Comparison of ENCODE assay signal across 20 cellular contexts in genomic region chr10:46311501-46311951, GRCh38. TPM values are rescaled to one million over a fixed set of nuclear protein-coding genes. Genes with fewer than 3 reads are reported as not detected.
A peak's percentile ranks its signal among the peaks of the same experiment; 100 is the strongest.
DNase-seq lines count a peak whose midpoint lies in the region; ATAC-seq and TF ChIP-seq lines count a peak whose summit lies in the region.
"Had no signal": no experiment of that assay in that cellular context is flagged by ENCODE, and none has a peak within 500 bp of the region (broad histone marks: within the 10 kb centered on the region; RNA-seq: fewer than 3 reads in every experiment).

No MANE protein-coding gene starts in this region.

- BruUV-seq in Panc1 (replicated peaks; lab: Mats Ljungman, UMichigan) = no TSS peak

- H3K36me3 Mint-ChIP-seq in osteocyte (ENCODE audit: unreplicated experiment) = no peaks in the 10 kb centered on the region
- H3K36me3 Mint-ChIP-seq: CD8-positive, alpha-beta memory T cell had no signal

- no peaks in the 10 kb centered on the region for H3K36me3 ChIP-seq in Panc1 (ENCODE audit: control insufficient read depth, insufficient read depth, low read length)
- H3K36me3 ChIP-seq in transverse colon = no peaks in the 10 kb centered on the region
- no peaks in the 10 kb centered on the region for H3K36me3 ChIP-seq in tibial nerve

- POLR2A ChIA-PET in Panc1 (lab: Charles Lee) = no interaction called here

- no peaks in the 10 kb centered on the region for H3K27me3 Mint-ChIP-seq in osteocyte (ENCODE audit: unreplicated experiment)

- ATAC-seq in Panc1 (0 out of 2 replicates have a peak, but pooled peaks have one; percentile 31), HG03521 (IDR thresholded peaks at IDR 0.05; ENCODE audit: unreplicated experiment) (no peak)
- ATAC-seq: HepG2 had no signal

- intact Hi-C loops in Panc1 (cut with micrococcal nuclease; ENCODE audit: unreplicated experiment) = no loop called here
- intact Hi-C loops in transverse colon (cut with DNase I; ENCODE audit: low total_unique reads) = no loop called here

- CTCF ChIA-PET in Panc1 (lab: Charles Lee) = no interaction called here

- H3K4me3 ChIP-seq in Panc1 (ENCODE audit: low read depth in 2 of 2, low read length in 2 of 2) (no peak overlapping the region), coronary artery (no peak overlapping the region), transverse colon (no peak overlapping the region), tibial nerve (no peak overlapping the region)
- H3K4me3 ChIP-seq: SK-N-MC had no signal

- TF ChIP-seq EP300 in transverse colon (IDR thresholded peaks at IDR 0.05; ENCODE audit: low read depth) (no peak), tibial nerve (IDR thresholded peaks at IDR 0.05) (no peak)

- H3K27me3 ChIP-seq in Panc1 (ENCODE audit: control insufficient read depth, insufficient read depth, low read length) (no peaks in the 10 kb centered on the region), transverse colon (no peaks in the 10 kb centered on the region), tibial nerve (no peaks in the 10 kb centered on the region)

- in situ Hi-C loops in Panc1 (cut with HindIII; ENCODE audit: low pct_unique_long_range_greater_than_20kb, low sequenced_read_pairs) (no loop called here), transverse colon (cut with MboI; ENCODE audit: low pct_ligation_motif_present in 1 of 4, low pct_unique_long_range_greater_than_20kb in 1 of 4, low sequenced_read_pairs in 3 of 4) (no loop called here)

- WGBS in transverse colon (ENCODE audit: low coverage in 1 of 2), 2 donors = 72% methylated on average over 7 of the region's 7 CpGs; no CpG with 5 or more reads in 1 of the 2 donors
- 90 to 93% methylated on average over 7 of the region's 7 CpGs for WGBS in tibial nerve, 2 donors

- no peak overlapping the region for H3K4me3 Mint-ChIP-seq in osteocyte (ENCODE audit: unreplicated experiment)
- H3K4me3 Mint-ChIP-seq: CD8-positive, alpha-beta memory T cell had no signal

- H3K27ac Mint-ChIP-seq in osteocyte (ENCODE audit: unreplicated experiment) = no peak overlapping the region
- H3K27ac Mint-ChIP-seq: CD8-positive, alpha-beta memory T cell had no signal

- TF ChIP-seq CTCF in Panc1 (IDR thresholded peaks at IDR 0.05) (no peak), coronary artery (IDR thresholded peaks at IDR 0.05) (no peak), osteocyte (IDR thresholded peaks at IDR 0.05) (no peak), transverse colon (IDR thresholded peaks at IDR 0.05) (no peak), tibial nerve (IDR thresholded peaks at IDR 0.05) (no peak)

- H3K27ac ChIP-seq in Panc1 (ENCODE audit: low read length) = no peak overlapping the region
- H3K27ac ChIP-seq in coronary artery = no peak overlapping the region
- no peak overlapping the region for H3K27ac ChIP-seq in transverse colon
- no peak overlapping the region for H3K27ac ChIP-seq in tibial nerve
- H3K27ac ChIP-seq: KMS-11, SK-N-MC had no signal

- H3K4me1 Mint-ChIP-seq in osteocyte (ENCODE audit: unreplicated experiment) = no peaks in the 10 kb centered on the region
- H3K4me1 Mint-ChIP-seq: CD8-positive, alpha-beta memory T cell had no signal

- H3K9me3 ChIP-seq in Panc1 (ENCODE audit: control insufficient read depth, insufficient read depth, low read depth, low read length) (no peaks in the 10 kb centered on the region), transverse colon (no peaks in the 10 kb centered on the region), tibial nerve (no peaks in the 10 kb centered on the region)

- DNase-seq in Panc1 (ENCODE audit: low read depth, low spot score) = no peak
- peak; percentile 49 for DNase-seq in coronary artery (ENCODE audit: low spot score)
- peak; percentile 80 for DNase-seq in osteocyte (ENCODE audit: extremely low spot score, unreplicated experiment)
- peak; percentile 6 for DNase-seq in transverse colon
- no peak for DNase-seq in COLO829 (ENCODE audit: low spot score)
- no peak for DNase-seq in tibial nerve (ENCODE audit: low spot score in 2 of 2)
- DNase-seq: ACHN; C1 segment of cervical spinal cord; CD8-positive, alpha-beta memory T cell; DMS79; NCI-H1417 treated with DMSO at 0.1 percent for 48 hours; NCI-H1930; NCI-H446 treated with DMSO at 0.1 percent for 48 hours; NCI-H69; SHP77 had no signal

- TF ChIP-seq POLR2A in transverse colon (IDR thresholded peaks at IDR 0.05) (no peak), tibial nerve (IDR thresholded peaks at IDR 0.05) (no peak)

- H3K4me1 ChIP-seq in Panc1 (ENCODE audit: control insufficient read depth, insufficient read depth, low read length) (0 out of 2 replicates have a peak, but pooled peaks cover 2% of the 10 kb centered on the region), transverse colon (no peaks in the 10 kb centered on the region), tibial nerve (no peaks in the 10 kb centered on the region)

- H3K9me3 Mint-ChIP-seq in osteocyte (ENCODE audit: unreplicated experiment) = no peaks in the 10 kb centered on the region
- H3K9me3 Mint-ChIP-seq: CD8-positive, alpha-beta memory T cell had no signal

RNA-seq across cellular contexts. Expression of gene ANTXRL, which starts 24.7 kb away (rescaled TPM):
- not detected for total RNA-seq in Panc1 (2021; ENCODE audit: unreplicated experiment)
- polyA plus RNA-seq in Panc1 (2012; ENCODE audit: insufficient read length) = not detected
- not detected in 2 replicates for total RNA-seq in osteocyte
- total RNA-seq in transverse colon = not detected
- not detected for total RNA-seq in tibial nerve
- total RNA-seq: CD8-positive, alpha-beta memory T cell; H4; HepG2 had no signal
- polyA plus RNA-seq: CD8-positive, alpha-beta memory T cell; HepG2 had no signal

Comparison
In these comparisons a context has a peak if more than half of its experiments do, and no peak if none do; other contexts are left out.
1. DNase-seq: peak in coronary artery (single experiment), osteocyte (single experiment) and transverse colon (single experiment); none in Panc1 (single experiment), COLO829 (single experiment) and tibial nerve (0 of 2).